10 cellular contexts compared by ENCODE assay signal in the genomic region with DNA sequence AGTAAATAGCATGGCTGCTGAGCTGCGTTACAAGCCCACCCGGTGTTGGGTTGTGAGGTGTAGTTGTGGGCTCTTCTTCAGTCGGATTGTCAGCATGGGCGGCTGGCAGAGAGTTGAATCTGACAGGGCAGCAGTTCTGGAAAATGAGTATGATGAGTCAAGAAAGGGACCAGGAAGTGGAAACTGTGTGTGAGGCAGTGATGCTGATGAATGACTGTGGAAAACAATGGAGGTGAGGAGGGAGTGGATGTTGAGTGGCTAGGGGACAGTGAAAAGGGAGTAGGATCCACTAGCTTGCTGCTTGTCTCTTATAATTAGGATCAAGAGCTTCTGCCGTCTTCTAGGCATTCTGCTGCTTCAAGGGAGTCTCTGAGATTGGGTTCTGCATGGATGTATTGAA.
"Had no signal": no experiment of that assay in that cellular context is flagged by ENCODE, and none has a peak within 500 bp of the region (broad histone marks: within the 10 kb centered on the region; RNA-seq: fewer than 3 reads in every experiment).

No MANE protein-coding gene starts in this region.

- H3K9ac ChIP-seq: SK-N-SH had no signal

- H3K4me3 Mint-ChIP-seq: activated CD4-positive, alpha-beta T cell treated with anti-CD3 and anti-CD28 coated beads, Interleukin-2, amount 10 ng/mL, durations not matched to agents 24 days and 14 days had no signal

- H3K9me2 ChIP-seq: SK-N-SH had no signal

- H3K4me3 ChIP-seq: gastroesophageal sphincter, left ventricle myocardium inferior, ovary, transverse colon had no signal

- H3K9me3 ChIP-seq: gastroesophageal sphincter, left ventricle myocardium inferior, ovary, SK-N-SH, transverse colon had no signal

- DNase-seq: islet precursor cell; left ventricle myocardium inferior; mesenchymal stem cell; ovary; retina; SK-N-SH; stimulated activated CD4-positive, alpha-beta T cell treated with anti-CD3 and anti-CD28 coated beads, Interleukin-4, amount 100 ng/mL, for 4 hours; transverse colon had no signal

- ATAC-seq: gastroesophageal sphincter had no signal

- H3K4me2 ChIP-seq: SK-N-SH had no signal

- H3K4me1 ChIP-seq: gastroesophageal sphincter, left ventricle myocardium inferior, transverse colon had no signal

- H3K27ac ChIP-seq: gastroesophageal sphincter, left ventricle myocardium inferior, ovary, transverse colon had no signal

- H3K27me3 ChIP-seq: gastroesophageal sphincter, ovary, transverse colon had no signal

- H3K36me3 ChIP-seq: gastroesophageal sphincter, left ventricle myocardium inferior, ovary, transverse colon had no signal
